In the genomic region with DNA sequence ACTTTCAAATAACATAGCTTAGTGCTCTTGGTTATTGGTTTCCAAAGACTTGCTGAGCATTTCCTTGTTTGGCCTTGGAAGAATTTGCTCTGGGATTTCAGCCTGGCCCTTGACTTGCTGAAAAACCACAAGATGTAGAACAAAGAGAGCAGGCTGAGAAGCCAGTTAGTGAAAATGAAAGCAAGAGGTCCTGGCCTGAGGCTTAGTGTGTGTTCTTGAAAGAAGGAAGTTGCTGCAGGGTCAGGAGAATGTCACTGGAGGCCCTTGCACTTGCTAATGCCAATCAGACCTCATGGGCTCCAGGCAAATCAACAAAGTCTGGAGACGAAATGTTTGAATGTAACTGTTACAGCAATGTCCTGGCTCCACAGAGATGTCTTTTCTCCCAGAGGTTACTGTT, we compare ENCODE assay signal across 8 cellular contexts.
DNase-seq lines count a peak whose midpoint lies in the region; ATAC-seq and TF ChIP-seq lines count a peak whose summit lies in the region.

No MANE protein-coding gene starts in this region.

- H3K4me1 Mint-ChIP-seq in Caco-2 (ENCODE audit: low read depth, unreplicated experiment), result peaks cover 8% of the 10 kb centered on the region

- TF ChIP-seq CTCF in neutrophil (IDR thresholded peaks at IDR 0.05) (no peak), Caco-2 (IDR thresholded peaks at IDR 0.05; ENCODE audit: insufficient read depth in 1 of 2, low read depth in 1 of 2, low read length in 1 of 2, severe bottlenecking in 1 of 2, unreplicated experiment in 1 of 2) (no peak)

- no peak overlapping the region for H3K27ac Mint-ChIP-seq in Caco-2 (ENCODE audit: unreplicated experiment)

- peak; percentile 55 for DNase-seq in CD1c-positive myeloid dendritic cell (ENCODE audit: extremely low spot score)
- DNase-seq in SW480 (ENCODE audit: low spot score), result peak; percentile 21
- DNase-seq in fibroblast of the conjunctiva (ENCODE audit: low read depth), result peak; percentile 94
- no peak for DNase-seq in ecto neural progenitor cell (ENCODE audit: low spot score)
- DNase-seq in Caco-2, result no peak

- H3K36me3 ChIP-seq in neutrophil (no peaks in the 10 kb centered on the region), Caco-2 (ENCODE audit: control insufficient read depth, insufficient read depth, low read length) (no peaks in the 10 kb centered on the region)

- no TSS peak for BruUV-seq in Caco-2 (replicated peaks; lab: Mats Ljungman, UMichigan)

- intact Hi-C loops in Caco-2 (cut with micrococcal nuclease; ENCODE audit: unreplicated experiment), result loop anchor here (2.0 kb wide), 1 partner anchor 303 kb away; no protein-coding TSS in a partner anchor

- no peaks in the 10 kb centered on the region for H3K27me3 ChIP-seq in neutrophil
- no peaks in the 10 kb centered on the region for H3K27me3 ChIP-seq in Caco-2 (replicated peaks; ENCODE audit: control insufficient read depth, insufficient read depth, low read length)

- H3K4me3 Mint-ChIP-seq in Caco-2 (ENCODE audit: unreplicated experiment), result no peak overlapping the region

- peak overlapping the region; percentile 67 for H3K27ac ChIP-seq in neutrophil

- no peaks in the 10 kb centered on the region for H3K9me3 Mint-ChIP-seq in Caco-2 (ENCODE audit: unreplicated experiment)

- POLR2A ChIA-PET in Caco-2 (lab: Charles Lee), result no interaction called here

- H3K4me3 ChIP-seq in neutrophil (ENCODE audit: low read depth in 1 of 2, low read length in 1 of 2) (no peak overlapping the region), Caco-2 (ENCODE audit: low read depth, low read length) (no peak overlapping the region)

- H3K9me3 ChIP-seq in neutrophil (no peaks in the 10 kb centered on the region), Caco-2 (no peaks in the 10 kb centered on the region)

- CTCF ChIA-PET in Caco-2 (lab: Charles Lee), result interaction anchor here (0.7 kb wide), 1 partner anchor 944 kb away, joined by 3 read pairs; no protein-coding TSS in a partner anchor

- no peaks in the 10 kb centered on the region for H3K27me3 Mint-ChIP-seq in Caco-2 (ENCODE audit: insufficient read depth, unreplicated experiment)

- no peaks in the 10 kb centered on the region for H3K36me3 Mint-ChIP-seq in Caco-2 (ENCODE audit: insufficient read depth, unreplicated experiment)

- H3K4me1 ChIP-seq in neutrophil (ENCODE audit: control insufficient read depth in 1 of 2, insufficient read depth in 1 of 2, low read depth in 1 of 2, low read length in 1 of 2) (peaks cover 6 to 17% of the 10 kb centered on the region in 2 experiments), Caco-2 (peaks cover 10% of the 10 kb centered on the region; the same call in 1 of the 2 replicates)

- peak; percentile 100 for ATAC-seq in GM19395 (IDR thresholded peaks at IDR 0.05; ENCODE audit: unreplicated experiment)
- peak; percentile 99 for ATAC-seq in HG03354 (IDR thresholded peaks at IDR 0.05; ENCODE audit: poor library complexity, severe bottlenecking, unreplicated experiment)

Comparison
In these comparisons a context has a peak if more than half of its experiments do, and no peak if none do; other contexts are left out.
1. DNase-seq: peak in CD1c-positive myeloid dendritic cell (single experiment), SW480 (single experiment) and fibroblast of the conjunctiva (single experiment); none in ecto neural progenitor cell (single experiment) and Caco-2 (0 of 2).